24 cellular contexts compared by ENCODE assay signal in genomic region chr12:66090157-66090556, GRCh38.
"Had no signal": no experiment of that assay in that cellular context is flagged by ENCODE, and none has a peak within 500 bp of the region (broad histone marks: within the 10 kb centered on the region; RNA-seq: fewer than 3 reads in every experiment).

No MANE protein-coding gene starts in this region.

- DNase-seq: activated CD4-positive, alpha-beta memory T cell treated with anti-CD3 and anti-CD28 coated beads for 36 hours; activated CD4-positive, alpha-beta T cell treated with anti-CD3 and anti-CD28 coated beads for 48 hours; activated CD8-positive, alpha-beta memory T cell treated with anti-CD3 and anti-CD28 coated beads, Interleukin-2, amount 50 U/mL, for 4 hours; activated T-cell treated with anti-CD3 and anti-CD28 coated beads, Interleukin-2, amount 50 U/mL, for 24 hours; effector memory CD4-positive, alpha-beta T cell; islet precursor cell; left ventricle myocardium inferior; mucosa of descending colon; nucleus accumbens; stimulated activated CD4-positive, alpha-beta T cell treated with anti-CD3 and anti-CD28 coated beads, Interleukin-2, amount 100 ng/mL, for 48 hours; T-cell; trophoblast cell had no signal

- H3K27ac ChIP-seq: gastroesophageal sphincter, hepatocyte, left ventricle myocardium inferior, right atrium auricular region, thoracic aorta had no signal

- H2AFZ ChIP-seq: hepatocyte had no signal

- H3K36me3 ChIP-seq: gastroesophageal sphincter, left ventricle myocardium inferior, right atrium auricular region, thoracic aorta had no signal

- ATAC-seq: activated naive CD4-positive, alpha-beta T cell treated with anti-CD3 and anti-CD28 coated beads, Interleukin-2, amount 50 U/mL, for 72 hours; activated T-helper 17 cell treated with anti-CD3 and anti-CD28 coated beads, Interleukin-2, amount 50 U/mL, for 72 hours; gastroesophageal sphincter; mucosa of descending colon; T-cell had no signal

- H3K36me3 Mint-ChIP-seq: activated CD4-positive, alpha-beta memory T cell treated with anti-CD3 and anti-CD28 coated beads for 36 hours; activated naive CD4-positive, alpha-beta T cell treated with anti-CD3 and anti-CD28 coated beads, Interleukin-2, amount 50 U/mL, for 72 hours; T-cell had no signal

- FAIRE-seq: colon, urothelium cell line had no signal

- H3K27ac Mint-ChIP-seq: activated CD4-positive, alpha-beta memory T cell treated with anti-CD3 and anti-CD28 coated beads for 36 hours; activated naive CD4-positive, alpha-beta T cell treated with anti-CD3 and anti-CD28 coated beads, Interleukin-2, amount 50 U/mL, for 72 hours; activated T-cell treated with anti-CD3 and anti-CD28 coated beads, Interleukin-2, amount 50 U/mL, for 24 hours; activated T-helper 17 cell treated with anti-CD3 and anti-CD28 coated beads, Interleukin-2, amount 50 U/mL, for 72 hours; stimulated activated naive CD8-positive, alpha-beta T cell treated with anti-CD3 and anti-CD28 coated beads, Interleukin-15, Interleukin-2, amounts not matched to agents 100 ng/mL and 50 ng/mL, for 24 hours; T-cell; T-helper 2 cell treated with Interferon-gamma antibody and Interleukin-4, amounts not matched to agents 5 μg/mL and 100 μg/mL, for 36 hours had no signal

- H3K4me1 ChIP-seq: left ventricle myocardium inferior, right atrium auricular region had no signal

- H3K9me3 ChIP-seq: gastroesophageal sphincter, left ventricle myocardium inferior, mucosa of descending colon, right atrium auricular region, thoracic aorta had no signal

- H3K4me3 Mint-ChIP-seq: activated CD4-positive, alpha-beta memory T cell treated with anti-CD3 and anti-CD28 coated beads for 36 hours; activated T-cell treated with anti-CD3 and anti-CD28 coated beads, Interleukin-2, amount 50 U/mL, for 24 hours; activated T-helper 17 cell treated with anti-CD3 and anti-CD28 coated beads, Interleukin-2, amount 50 U/mL, for 72 hours; nephron; stimulated activated naive CD8-positive, alpha-beta T cell treated with anti-CD3 and anti-CD28 coated beads, Interleukin-15, Interleukin-2, amounts not matched to agents 100 ng/mL and 50 ng/mL, for 24 hours; T-cell; T-helper 2 cell treated with Interferon-gamma antibody and Interleukin-4, amounts not matched to agents 5 μg/mL and 100 μg/mL, for 36 hours had no signal

- H3K4me1 Mint-ChIP-seq: activated T-helper 17 cell treated with anti-CD3 and anti-CD28 coated beads, Interleukin-2, amount 50 U/mL, for 72 hours; T-cell had no signal

- H3K79me2 ChIP-seq: hepatocyte had no signal

- H3K9me3 Mint-ChIP-seq: activated CD4-positive, alpha-beta memory T cell treated with anti-CD3 and anti-CD28 coated beads for 36 hours; activated naive CD4-positive, alpha-beta T cell treated with anti-CD3 and anti-CD28 coated beads, Interleukin-2, amount 50 U/mL, for 72 hours; activated T-cell treated with anti-CD3 and anti-CD28 coated beads, Interleukin-2, amount 50 U/mL, for 24 hours; activated T-helper 17 cell treated with anti-CD3 and anti-CD28 coated beads, Interleukin-2, amount 50 U/mL, for 72 hours; nephron; stimulated activated naive CD8-positive, alpha-beta T cell treated with anti-CD3 and anti-CD28 coated beads, Interleukin-15, Interleukin-2, amounts not matched to agents 100 ng/mL and 50 ng/mL, for 24 hours; T-cell; T-helper 2 cell treated with Interferon-gamma antibody and Interleukin-4, amounts not matched to agents 5 μg/mL and 100 μg/mL, for 36 hours had no signal

- H3K4me2 ChIP-seq: hepatocyte had no signal

- H3K27me3 ChIP-seq: gastroesophageal sphincter, hepatocyte, right atrium auricular region had no signal

- H3K4me3 ChIP-seq: gastroesophageal sphincter, hepatocyte, left ventricle myocardium inferior, lung, mucosa of descending colon, right atrium auricular region, thoracic aorta had no signal
